In the genomic region with DNA sequence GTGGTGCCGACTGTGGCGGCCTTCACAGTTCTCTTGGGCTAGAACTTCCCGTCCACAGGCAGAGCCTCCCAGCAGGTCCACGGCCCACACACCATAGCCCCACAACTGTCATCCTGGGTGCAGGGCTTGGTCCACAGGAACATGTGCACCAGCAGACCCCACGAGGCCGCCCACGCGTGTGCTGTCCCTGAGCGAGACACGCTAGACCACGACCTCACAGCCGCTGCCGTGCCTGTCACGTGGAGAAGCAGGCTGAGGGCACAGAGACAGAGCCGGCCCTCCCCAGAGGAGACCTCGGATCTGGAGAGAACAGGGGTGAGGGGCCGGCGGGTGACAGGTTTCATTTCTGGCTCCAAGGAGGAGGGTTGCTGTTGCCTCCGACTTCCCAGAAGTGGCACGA, we compare ENCODE assay signal across 3 cellular contexts. TPM values are rescaled to one million over a fixed set of nuclear protein-coding genes. Genes with fewer than 3 reads are reported as not detected.
"Had no signal": no experiment of that assay in that cellular context is flagged by ENCODE, and none has a peak within 500 bp of the region (broad histone marks: within the 10 kb centered on the region; RNA-seq: fewer than 3 reads in every experiment).

No MANE protein-coding gene starts in this region.

- H3K4me3 ChIP-seq: GM12878 had no signal

- ATAC-seq: GM12878 had no signal

- DNase-seq: GDM1, GF-D8 had no signal

RNA-seq across cellular contexts. Expression of gene GALNT9, which starts 8.9 kb away (rescaled TPM):
- total RNA-seq: GM12878 had no signal
